11 cellular contexts compared by ENCODE assay signal in genomic region chr10:44977287-44978212, GRCh38. TPM values are rescaled to one million over a fixed set of nuclear protein-coding genes. Genes with fewer than 3 reads are reported as not detected.
DNase-seq lines count a peak whose midpoint lies in the region; ATAC-seq and TF ChIP-seq lines count a peak whose summit lies in the region.
"Had no signal": no experiment of that assay in that cellular context is flagged by ENCODE, and none has a peak within 500 bp of the region (broad histone marks: within the 10 kb centered on the region; RNA-seq: fewer than 3 reads in every experiment).

No MANE protein-coding gene starts in this region.

- TF ChIP-seq CTCF in fibroblast of mammary gland (conservative IDR thresholded peaks at IDR 0.05; ENCODE audit: control insufficient read depth, insufficient read depth, low read depth, low read length): no peak
- TF ChIP-seq CTCF in neural crest cell (conservative IDR thresholded peaks at IDR 0.05): peak; percentile 9

- no peak for DNase-seq in activated naive CD4-positive, alpha-beta T cell treated with Interleukin-2 at 50 U/mL for 16 hours
- DNase-seq in fibroblast of mammary gland (ENCODE audit: low read depth): no peak
- DNase-seq in neural crest cell (ENCODE audit: low read depth, low spot score): no peak
- DNase-seq in aorta: peak in 1 of 2 donors; percentile 66
- DNase-seq in NOMO-1 (lab: John Stamatoyannopoulos, UW; ENCODE audit: unreplicated experiment in 2 of 2): no peak
- no peak for DNase-seq in HT-29 (ENCODE audit: low spot score)
- no peak for DNase-seq in GM03348 (ENCODE audit: low spot score)
- DNase-seq: CD4-positive, CD25-positive, alpha-beta regulatory T cell; NCI-H774; stimulated activated CD4-positive, alpha-beta T cell treated with anti-CD3 and anti-CD28 coated beads, Interleukin-4, amount 100 ng/mL, for 24 hours had no signal

- H3K36me3 ChIP-seq in aorta (ENCODE audit: control insufficient read depth in 1 of 2, insufficient read depth in 2 of 2, low read length in 1 of 2): no peaks in the 10 kb centered on the region

- peaks cover 0 to 3% of the 10 kb centered on the region in 2 donors for H3K4me1 ChIP-seq in aorta (ENCODE audit: control insufficient read depth in 1 of 2, insufficient read depth in 2 of 2, low read length in 2 of 2)

- no peaks in the 10 kb centered on the region for H3K9me3 Mint-ChIP-seq in activated naive CD4-positive, alpha-beta T cell treated with anti-CD3 and anti-CD28 coated beads, Interleukin-2, amount 50 U/mL, for 24 hours
- no peaks in the 10 kb centered on the region for H3K9me3 Mint-ChIP-seq in neural crest cell
- H3K9me3 Mint-ChIP-seq: CD4-positive, CD25-positive, alpha-beta regulatory T cell had no signal

- no peaks in the 10 kb centered on the region for H3K9me3 ChIP-seq in aorta (ENCODE audit: control insufficient read depth, low read length)

- peak overlapping the region; percentile 54 for H3K4me3 ChIP-seq in fibroblast of mammary gland (ENCODE audit: control insufficient read depth, low read depth, low read length)
- H3K4me3 ChIP-seq in aorta (ENCODE audit: low read length in 2 of 2): peak overlapping the region; percentile 81 to 94

- H3K27me3 Mint-ChIP-seq in activated naive CD4-positive, alpha-beta T cell treated with anti-CD3 and anti-CD28 coated beads, Interleukin-2, amount 50 U/mL, for 24 hours: no peaks in the 10 kb centered on the region
- no peaks in the 10 kb centered on the region for H3K27me3 Mint-ChIP-seq in neural crest cell (ENCODE audit: low read depth)

- intact Hi-C loops in aorta (cut with DNase I): loop anchor here in 1 of 2 donors (10.0 kb wide), 1 partner anchor 103 kb away; no protein-coding TSS in a partner anchor

- peak; percentile 4 for ATAC-seq in aorta (ENCODE audit: low FRiP score)

- H3K27ac Mint-ChIP-seq in activated naive CD4-positive, alpha-beta T cell treated with anti-CD3 and anti-CD28 coated beads, Interleukin-2, amount 50 U/mL, for 24 hours: peak overlapping the region; percentile 62
- H3K27ac Mint-ChIP-seq in neural crest cell (ENCODE audit: unreplicated experiment): peak overlapping the region; percentile 27

- 4 to 8% methylated on average over 25 of the region's 25 CpGs for WGBS in aorta, 2 donors

- H3K4me1 Mint-ChIP-seq in activated naive CD4-positive, alpha-beta T cell treated with anti-CD3 and anti-CD28 coated beads, Interleukin-2, amount 50 U/mL, for 24 hours: no peaks in the 10 kb centered on the region
- H3K4me1 Mint-ChIP-seq in neural crest cell: peaks cover 62% of the 10 kb centered on the region

- H3K27me3 ChIP-seq in aorta (ENCODE audit: control insufficient read depth in 1 of 2, insufficient read depth in 2 of 2, low read length in 1 of 2): no peaks in the 10 kb centered on the region

- H3K4me3 Mint-ChIP-seq in activated naive CD4-positive, alpha-beta T cell treated with anti-CD3 and anti-CD28 coated beads, Interleukin-2, amount 50 U/mL, for 24 hours: peak overlapping the region; percentile 15
- peak overlapping the region; percentile 51 for H3K4me3 Mint-ChIP-seq in neural crest cell
- H3K4me3 Mint-ChIP-seq: CD4-positive, CD25-positive, alpha-beta regulatory T cell had no signal

- no peaks in the 10 kb centered on the region for H3K36me3 Mint-ChIP-seq in activated naive CD4-positive, alpha-beta T cell treated with anti-CD3 and anti-CD28 coated beads, Interleukin-2, amount 50 U/mL, for 24 hours
- H3K36me3 Mint-ChIP-seq in neural crest cell (ENCODE audit: low read depth): no peaks in the 10 kb centered on the region
- H3K36me3 Mint-ChIP-seq: CD4-positive, CD25-positive, alpha-beta regulatory T cell had no signal

- H3K27ac ChIP-seq in aorta (ENCODE audit: low read depth in 1 of 2, low read length in 2 of 2): peak overlapping the region; percentile 85 to 93

RNA-seq across cellular contexts. Expression of gene DEPP1, which starts 1.1 kb away (rescaled TPM):
- total RNA-seq in neural crest cell (0.50 and 1.1 TPM in 2 replicates), aorta (100 to 1,000 TPM in 1 of 2 donors, 10 to 100 TPM in 1; 84.2 to 254 TPM)
- polyA plus RNA-seq in aorta: 100 to 1,000 TPM in 1 of 2 donors, 10 to 100 TPM in 1; 55.2 to 492 TPM
- 67.2 and 68.3 TPM in 2 replicates for total RNA-seq in HT-29 (2014; rRNA removed; shearing (Covaris generic))
- polyA plus RNA-seq: CD4-positive, CD25-positive, alpha-beta regulatory T cell had no signal

RNA-seq across cellular contexts. Expression of gene RASSF4, which starts 17.9 kb away (rescaled TPM):
- total RNA-seq in neural crest cell: 16.4 and 18.6 TPM in 2 replicates
- 10 to 100 TPM; 26.7 to 82.1 TPM for total RNA-seq in aorta
- 10 to 100 TPM; 13.5 to 32.0 TPM for polyA plus RNA-seq in aorta
- 1.2 and 2.7 TPM in 2 replicates for total RNA-seq in HT-29 (2014; rRNA removed; shearing (Covaris generic))

RNA-seq across cellular contexts. Expression of gene ZNF22, which starts 23.2 kb away (rescaled TPM):
- 51.0 and 52.8 TPM in 2 replicates for total RNA-seq in neural crest cell
- total RNA-seq in aorta: 10 to 100 TPM; 19.6 to 20.9 TPM
- 10 to 100 TPM; 12.4 to 20.3 TPM for polyA plus RNA-seq in aorta
- 8.1 and 11.7 TPM in 2 replicates for total RNA-seq in HT-29 (2014; rRNA removed; shearing (Covaris generic))

Comparison
In these comparisons a context has a peak if more than half of its experiments do, and no peak if none do; other contexts are left out.
1. RNA of gene DEPP1, which starts 1.1 kb away (total RNA-seq): 84.2 to 254 TPM in aorta and 67.2 to 68.3 TPM in HT-29; 0.50 to 1.1 TPM in neural crest cell; every median in the first group is over 10 times any median in the second.